18 cellular contexts compared by ENCODE assay signal in genomic region chr12:8953773-8954402, GRCh38. TPM values are rescaled to one million over a fixed set of nuclear protein-coding genes. Genes with fewer than 3 reads are reported as not detected.
DNase-seq lines count a peak whose midpoint lies in the region; ATAC-seq and TF ChIP-seq lines count a peak whose summit lies in the region.
"Had no signal": no experiment of that assay in that cellular context is flagged by ENCODE, and none has a peak within 500 bp of the region (broad histone marks: within the 10 kb centered on the region; RNA-seq: fewer than 3 reads in every experiment).

No MANE protein-coding gene starts in this region.

- peaks cover 32% of the 10 kb centered on the region for H3K9me3 ChIP-seq in OCI-LY7 (ENCODE audit: low read length)
- H3K9me3 ChIP-seq: sigmoid colon, upper lobe of left lung had no signal

- peaks cover 55% of the 10 kb centered on the region for H3K36me3 ChIP-seq in OCI-LY7 (ENCODE audit: insufficient read depth, low read length)
- H3K36me3 ChIP-seq: sigmoid colon, upper lobe of left lung had no signal

- POLR2A ChIA-PET in OCI-LY7 (lab: Charles Lee), result no interaction called here

- H3K4me3 Mint-ChIP-seq in immature natural killer cell (peak overlapping the region; percentile 66 to 97 (median 91)), endothelial cell (ENCODE audit: unreplicated experiment) (no peak overlapping the region)
- peak overlapping the region; percentile 54 to 60 for H3K4me3 Mint-ChIP-seq in stimulated activated naive CD8-positive, alpha-beta T cell treated with anti-CD3 and anti-CD28 coated beads, Interleukin-15, amount 100 ng/mL, for 72 hours
- H3K4me3 Mint-ChIP-seq in stimulated activated naive B cell treated with anti-CD40 and anti-IgM and Interleukin-4, amounts not matched to agents 10 μg/mL and 1 μg/mL and 100 μg/mL, for 72 hours, result no peak overlapping the region
- H3K4me3 Mint-ChIP-seq: activated B cell treated with CpG ODN at 0.5 μM for 24 hours had no signal

- H3K9me3 Mint-ChIP-seq in immature natural killer cell (peaks cover 0 to 5% (median 0%) of the 10 kb centered on the region in 6 donors), endothelial cell (ENCODE audit: unreplicated experiment) (peaks cover 5% of the 10 kb centered on the region)
- peaks cover 8 to 11% of the 10 kb centered on the region in 2 donors for H3K9me3 Mint-ChIP-seq in stimulated activated naive CD8-positive, alpha-beta T cell treated with anti-CD3 and anti-CD28 coated beads, Interleukin-15, amount 100 ng/mL, for 72 hours
- H3K9me3 Mint-ChIP-seq in stimulated activated naive B cell treated with anti-CD40 and anti-IgM and Interleukin-4, amounts not matched to agents 10 μg/mL and 1 μg/mL and 100 μg/mL, for 72 hours, result peaks cover 3 to 4% of the 10 kb centered on the region in 2 donors
- H3K9me3 Mint-ChIP-seq: activated B cell treated with CpG ODN at 0.5 μM for 24 hours had no signal

- no peak overlapping the region for H3K27ac ChIP-seq in OCI-LY7 (ENCODE audit: low read depth, low read length, poor library complexity, severe bottlenecking)
- H3K27ac ChIP-seq: sigmoid colon, upper lobe of left lung had no signal

- intact Hi-C loops in OCI-LY7 (cut with micrococcal nuclease; ENCODE audit: unreplicated experiment), result no loop called here

- H2AFZ ChIP-seq in OCI-LY7 (ENCODE audit: low read length), result no peak overlapping the region

- no peak for ATAC-seq in stimulated activated naive CD8-positive, alpha-beta T cell treated with anti-CD3 and anti-CD28 coated beads, Interleukin-15, amount 100 ng/mL, for 72 hours
- ATAC-seq in stimulated activated naive B cell treated with anti-CD40 and anti-IgM and Interleukin-4, amounts not matched to agents 10 μg/mL and 1 μg/mL and 100 μg/mL, for 72 hours (replicated peaks), result no peak

- H3K4me2 ChIP-seq in OCI-LY7 (ENCODE audit: low read length), result no peak overlapping the region

- H3K9me2 ChIP-seq in OCI-LY7 (ENCODE audit: insufficient read depth, low read length), result no peaks in the 10 kb centered on the region

- no peak for TF ChIP-seq CTCF in endothelial cell (IDR thresholded peaks at IDR 0.05; ENCODE audit: unreplicated experiment)
- TF ChIP-seq CTCF in OCI-LY7 (conservative IDR thresholded peaks at IDR 0.05; ENCODE audit: low read length), result no peak

- H3K27ac Mint-ChIP-seq in immature natural killer cell (peak overlapping the region; percentile 89 to 98 (median 92)), endothelial cell (ENCODE audit: unreplicated experiment) (no peak overlapping the region)
- H3K27ac Mint-ChIP-seq in stimulated activated naive CD8-positive, alpha-beta T cell treated with anti-CD3 and anti-CD28 coated beads, Interleukin-15, amount 100 ng/mL, for 72 hours, result peak overlapping the region; percentile 74 to 94
- H3K27ac Mint-ChIP-seq in stimulated activated naive B cell treated with anti-CD40 and anti-IgM and Interleukin-4, amounts not matched to agents 10 μg/mL and 1 μg/mL and 100 μg/mL, for 72 hours, result no peak overlapping the region
- H3K27ac Mint-ChIP-seq: activated B cell treated with CpG ODN at 0.5 μM for 24 hours had no signal

- H3K4me1 Mint-ChIP-seq in immature natural killer cell (peaks cover 81 to 87% of the 10 kb centered on the region in 2 donors), endothelial cell (ENCODE audit: unreplicated experiment) (peaks cover 10% of the 10 kb centered on the region)
- peaks cover 58% of the 10 kb centered on the region for H3K4me1 Mint-ChIP-seq in stimulated activated naive CD8-positive, alpha-beta T cell treated with anti-CD3 and anti-CD28 coated beads, Interleukin-15, amount 100 ng/mL, for 72 hours
- peaks cover 3 to 9% of the 10 kb centered on the region in 2 donors for H3K4me1 Mint-ChIP-seq in stimulated activated naive B cell treated with anti-CD40 and anti-IgM and Interleukin-4, amounts not matched to agents 10 μg/mL and 1 μg/mL and 100 μg/mL, for 72 hours

- BruUV-seq in OCI-LY7 (replicated peaks; lab: Mats Ljungman, UMichigan), result no TSS peak

- CTCF ChIA-PET in OCI-LY7 (lab: Charles Lee; ENCODE audit: unreplicated experiment), result no interaction called here

- peaks cover 2% of the 10 kb centered on the region; the same call in 1 of the 2 replicates for H4K20me1 ChIP-seq in OCI-LY7 (ENCODE audit: insufficient read depth, low read length)

- H3K36me3 Mint-ChIP-seq in immature natural killer cell (peaks cover 0 to 11% (median 2%) of the 10 kb centered on the region in 3 donors), endothelial cell (ENCODE audit: low read depth, unreplicated experiment) (peaks cover 15% of the 10 kb centered on the region)
- peaks cover 27 to 34% of the 10 kb centered on the region in 2 donors for H3K36me3 Mint-ChIP-seq in stimulated activated naive B cell treated with anti-CD40 and anti-IgM and Interleukin-4, amounts not matched to agents 10 μg/mL and 1 μg/mL and 100 μg/mL, for 72 hours

- peaks cover 20% of the 10 kb centered on the region for H3K79me2 ChIP-seq in OCI-LY7 (ENCODE audit: insufficient read depth, low read depth, low read length)

- H3K27me3 Mint-ChIP-seq in immature natural killer cell (ENCODE audit: low read depth in 3 of 3) (peaks cover 0 to 16% (median 2%) of the 10 kb centered on the region in 3 donors), endothelial cell (ENCODE audit: unreplicated experiment) (peaks cover 3% of the 10 kb centered on the region)
- H3K27me3 Mint-ChIP-seq in stimulated activated naive CD8-positive, alpha-beta T cell treated with anti-CD3 and anti-CD28 coated beads, Interleukin-15, amount 100 ng/mL, for 72 hours, result no peaks in the 10 kb centered on the region
- H3K27me3 Mint-ChIP-seq in stimulated activated naive B cell treated with anti-CD40 and anti-IgM and Interleukin-4, amounts not matched to agents 10 μg/mL and 1 μg/mL and 100 μg/mL, for 72 hours, result no peaks in the 10 kb centered on the region
- H3K27me3 Mint-ChIP-seq: activated B cell treated with CpG ODN at 0.5 μM for 24 hours had no signal

- peaks cover 7% of the 10 kb centered on the region for H3K4me1 ChIP-seq in OCI-LY7 (ENCODE audit: insufficient read depth, low read length, poor library complexity, severe bottlenecking)
- H3K4me1 ChIP-seq: HAP-1 had no signal

- H3K4me3 ChIP-seq in OCI-LY7 (ENCODE audit: low read depth, low read length, poor library complexity, severe bottlenecking), result no peak overlapping the region
- H3K4me3 ChIP-seq: HAP-1, lung, sigmoid colon, upper lobe of left lung had no signal

- peak; percentile 27 for DNase-seq in stimulated activated CD4-positive, alpha-beta T cell treated with anti-CD3 and anti-CD28 coated beads, Interleukin-12 subunit alpha, Interleukin-12 subunit beta, amount 100 ng/mL, for 4 hours
- DNase-seq in stimulated activated CD4-positive, alpha-beta T cell treated with anti-CD3 and anti-CD28 coated beads, Interleukin-2, amount 100 ng/mL, for 48 hours, result no peak
- peak; percentile 45 to 46 for DNase-seq in activated T-cell treated with anti-CD3 and anti-CD28 coated beads, Interleukin-2, amount 50 U/mL, for 48 hours
- DNase-seq in immature natural killer cell, result peak; percentile 55 to 68 (median 63)
- DNase-seq in stimulated activated naive CD8-positive, alpha-beta T cell treated with anti-CD3 and anti-CD28 coated beads, Interleukin-15, amount 100 ng/mL, for 72 hours, result peak in 1 of 2 donors; percentile 19
- DNase-seq in endothelial cell (ENCODE audit: low spot score), result no peak
- DNase-seq in stimulated activated naive B cell treated with anti-CD40 and anti-IgM and Interleukin-4, amounts not matched to agents 10 μg/mL and 1 μg/mL and 100 μg/mL, for 72 hours, result no peak
- no peak for DNase-seq in OCI-LY7 (ENCODE audit: low spot score)
- DNase-seq: activated B cell treated with CpG ODN at 0.5 μM for 24 hours, Calu3, dermis blood vessel endothelial cell, NCI-H1930, NCI-H774, Right ventricle myocardium superior, sigmoid colon had no signal

RNA-seq across cellular contexts. Expression of gene M6PR, which starts 4.4 kb away (rescaled TPM):
- polyA plus RNA-seq in immature natural killer cell, result 100 to 1,000 TPM; 285 to 435 (median 395) TPM
- total RNA-seq in endothelial cell (ENCODE audit: unreplicated experiment) (186 TPM), OCI-LY7 (2022) (131 and 144 TPM in 2 replicates)
- total RNA-seq in OCI-LY7 (2014; rRNA removed; shearing (Covaris generic)), result 108 and 142 TPM in 2 replicates

RNA-seq across cellular contexts. Expression of gene KLRG1, which starts 35.5 kb away (rescaled TPM):
- 100 to 1,000 TPM; 183 to 569 (median 308) TPM for polyA plus RNA-seq in immature natural killer cell
- 2.1 TPM for total RNA-seq in endothelial cell (ENCODE audit: unreplicated experiment)
- 4.6 and 4.9 TPM in 2 replicates for total RNA-seq in OCI-LY7 (2014; rRNA removed; shearing (Covaris generic))
- 8.2 and 12.5 TPM in 2 replicates for total RNA-seq in OCI-LY7 (2022)

RNA-seq across cellular contexts. Expression of gene PHC1, which starts 39.6 kb away (rescaled TPM):
- polyA plus RNA-seq in immature natural killer cell, result 10 to 100 TPM in 1 of 3 donors, 1 to 10 TPM in 2; 3.7 to 22.0 (median 7.1) TPM
- total RNA-seq in endothelial cell (ENCODE audit: unreplicated experiment) (55.3 TPM), OCI-LY7 (2022) (33.6 and 42.2 TPM in 2 replicates)
- total RNA-seq in OCI-LY7 (2014; rRNA removed; shearing (Covaris generic)), result 52.2 and 52.4 TPM in 2 replicates

Comparison
In these comparisons a context has a peak if more than half of its experiments do, and no peak if none do; other contexts are left out.
1. DNase-seq: peak in stimulated activated CD4-positive, alpha-beta T cell treated with anti-CD3 and anti-CD28 coated beads, Interleukin-12 subunit alpha, Interleukin-12 subunit beta, amount 100 ng/mL, for 4 hours (single experiment), activated T-cell treated with anti-CD3 and anti-CD28 coated beads, Interleukin-2, amount 50 U/mL, for 48 hours (2 of 2) and immature natural killer cell (3 of 3); none in stimulated activated CD4-positive, alpha-beta T cell treated with anti-CD3 and anti-CD28 coated beads, Interleukin-2, amount 100 ng/mL, for 48 hours (0 of 2), endothelial cell (single experiment), stimulated activated naive B cell treated with anti-CD40 and anti-IgM and Interleukin-4, amounts not matched to agents 10 μg/mL and 1 μg/mL and 100 μg/mL, for 72 hours (single experiment) and OCI-LY7 (single experiment).
2. H3K27ac Mint-ChIP-seq: peak in immature natural killer cell (6 of 6) and stimulated activated naive CD8-positive, alpha-beta T cell treated with anti-CD3 and anti-CD28 coated beads, Interleukin-15, amount 100 ng/mL, for 72 hours (2 of 2); none in endothelial cell (single experiment) and stimulated activated naive B cell treated with anti-CD40 and anti-IgM and Interleukin-4, amounts not matched to agents 10 μg/mL and 1 μg/mL and 100 μg/mL, for 72 hours (single experiment).
3. H3K4me3 Mint-ChIP-seq: peak in immature natural killer cell (5 of 5) and stimulated activated naive CD8-positive, alpha-beta T cell treated with anti-CD3 and anti-CD28 coated beads, Interleukin-15, amount 100 ng/mL, for 72 hours (2 of 2); none in endothelial cell (single experiment) and stimulated activated naive B cell treated with anti-CD40 and anti-IgM and Interleukin-4, amounts not matched to agents 10 μg/mL and 1 μg/mL and 100 μg/mL, for 72 hours (0 of 2).